In the genomic region with DNA sequence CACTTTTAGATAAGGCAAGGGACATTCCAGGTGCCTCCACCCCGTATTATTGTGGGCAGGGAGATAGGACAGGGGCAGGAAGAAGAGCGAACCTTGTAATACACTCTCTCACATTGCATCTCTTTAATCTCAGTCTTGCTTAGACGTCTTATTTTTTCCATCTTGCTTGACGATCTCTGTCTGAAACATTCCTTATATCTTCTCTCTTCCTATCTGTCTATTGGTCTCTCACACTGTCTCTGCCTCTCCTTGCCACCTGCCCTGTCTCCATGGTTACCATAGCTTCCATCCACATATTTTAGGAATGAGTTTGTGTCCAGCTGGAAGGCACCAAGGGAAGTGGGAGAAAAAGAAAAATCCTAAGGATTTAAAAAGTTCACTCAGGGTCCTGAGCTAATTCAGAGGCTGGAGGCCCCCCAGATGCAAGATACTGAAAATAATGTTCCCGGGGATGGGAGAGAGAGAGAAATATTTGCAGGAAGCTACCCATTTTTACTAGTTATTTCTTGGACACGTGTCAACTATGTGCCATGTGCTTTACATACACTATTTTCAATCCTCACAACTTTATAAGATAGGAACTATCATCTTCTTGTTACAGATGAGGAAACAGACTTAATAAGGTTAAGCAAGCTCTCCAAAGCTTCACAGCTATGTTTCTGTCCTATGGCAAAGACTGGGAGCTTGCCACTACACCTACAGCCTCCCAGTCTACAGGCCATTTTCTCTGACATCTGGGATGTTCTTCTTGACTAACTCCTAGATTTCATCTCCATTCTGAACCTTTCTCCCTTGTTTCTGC, we compare ENCODE assay signal across 8 cellular contexts. TPM values are rescaled to one million over a fixed set of nuclear protein-coding genes. Genes with fewer than 3 reads are reported as not detected.
DNase-seq lines count a peak whose midpoint lies in the region; ATAC-seq and TF ChIP-seq lines count a peak whose summit lies in the region.

No MANE protein-coding gene starts in this region.

- H3K9me3 Mint-ChIP-seq in CD8-positive, alpha-beta memory T cell: peaks cover 0 to 4% (median 0%) of the 10 kb centered on the region in 5 donors
- peaks cover 0 to 2% (median 0%) of the 10 kb centered on the region in 3 donors for H3K9me3 Mint-ChIP-seq in IgD-negative memory B cell

- 67% methylated on average over 6 of the region's 6 CpGs for WGBS in thymus

- no peak for ATAC-seq in GM18519 (IDR thresholded peaks at IDR 0.05; ENCODE audit: low FRiP score, unreplicated experiment)
- ATAC-seq in HG03354 (IDR thresholded peaks at IDR 0.05; ENCODE audit: poor library complexity, severe bottlenecking, unreplicated experiment): no peak

- CTCF ChIA-PET in CD8-positive, alpha-beta memory T cell (lab: Charles Lee): interaction anchor here (0.9 to 4.9 kb wide), 15 partner anchors 10 to 118 kb away, joined by 3 to 77 read pairs (median 6); a partner anchor contains a TSS

- H3K36me3 ChIP-seq in CD8-positive, alpha-beta memory T cell (ENCODE audit: insufficient read depth, low read length): no peaks in the 10 kb centered on the region
- H3K36me3 ChIP-seq in adipocyte (ENCODE audit: control insufficient read depth, insufficient read depth, low read length, severe bottlenecking) (no peaks in the 10 kb centered on the region), kidney epithelial cell (ENCODE audit: control insufficient read depth, insufficient read depth, low read length) (no peaks in the 10 kb centered on the region), thymus (ENCODE audit: control insufficient read depth, insufficient read depth) (peaks cover 4% of the 10 kb centered on the region)

- peaks cover 60 to 76% (median 60%) of the 10 kb centered on the region in 3 donors for H3K4me1 Mint-ChIP-seq in CD8-positive, alpha-beta memory T cell
- peaks cover 37 to 49% (median 45%) of the 10 kb centered on the region in 3 donors for H3K4me1 Mint-ChIP-seq in IgD-negative memory B cell

- H3K27ac Mint-ChIP-seq in CD8-positive, alpha-beta memory T cell: peak overlapping the region; percentile 89 to 99 (median 97)
- H3K27ac Mint-ChIP-seq in IgD-negative memory B cell: peak overlapping the region; percentile 91 to 98 (median 97)

- POLR2A ChIA-PET in CD8-positive, alpha-beta memory T cell (lab: Charles Lee): interaction anchor here (0.6 to 2.4 kb wide), 20 partner anchors 7 to 315 kb away, joined by 3 to 34 read pairs (median 4); a partner anchor contains a TSS

- H3K4me3 Mint-ChIP-seq in CD8-positive, alpha-beta memory T cell: peak overlapping the region; percentile 93 to 98 (median 96)
- peak overlapping the region; percentile 96 to 99 (median 98) for H3K4me3 Mint-ChIP-seq in IgD-negative memory B cell

- H3K4me3 ChIP-seq in CD8-positive, alpha-beta memory T cell (ENCODE audit: low read length): peak overlapping the region; percentile 88
- H3K4me3 ChIP-seq in adipocyte (ENCODE audit: low read length): peak overlapping the region; percentile 97
- H3K4me3 ChIP-seq in kidney epithelial cell (ENCODE audit: low read depth, low read length): peak overlapping the region; percentile 76
- H3K4me3 ChIP-seq in thymus (ENCODE audit: low read length): peak overlapping the region; percentile 85

- peaks cover 6 to 28% (median 9%) of the 10 kb centered on the region in 3 donors for H3K36me3 Mint-ChIP-seq in CD8-positive, alpha-beta memory T cell
- H3K36me3 Mint-ChIP-seq in IgD-negative memory B cell: no peaks in the 10 kb centered on the region

- TF ChIP-seq CTCF in kidney epithelial cell (IDR thresholded peaks at IDR 0.05; ENCODE audit: insufficient read depth, low read length, poor library complexity, severe bottlenecking): no peak

- H3K27ac ChIP-seq in CD8-positive, alpha-beta memory T cell (ENCODE audit: low read depth, low read length): peak overlapping the region; percentile 71
- H3K27ac ChIP-seq in thymus (ENCODE audit: low read depth): peak overlapping the region; percentile 91

- peak overlapping the region; percentile 93 for H3K9ac ChIP-seq in adipocyte (ENCODE audit: low read length)

- no peaks in the 10 kb centered on the region for H3K9me3 ChIP-seq in CD8-positive, alpha-beta memory T cell (ENCODE audit: low read length)
- no peaks in the 10 kb centered on the region for H3K9me3 ChIP-seq in adipocyte (ENCODE audit: control insufficient read depth, low read length)
- peaks cover 2% of the 10 kb centered on the region for H3K9me3 ChIP-seq in thymus (ENCODE audit: control insufficient read depth)

- H3K27me3 Mint-ChIP-seq in CD8-positive, alpha-beta memory T cell: peaks cover 0 to 3% of the 10 kb centered on the region in 2 donors
- H3K27me3 Mint-ChIP-seq in IgD-negative memory B cell: peaks cover 1% of the 10 kb centered on the region

- H3K27me3 ChIP-seq in CD8-positive, alpha-beta memory T cell (ENCODE audit: insufficient read depth, low read length, poor library complexity, severe bottlenecking): no peaks in the 10 kb centered on the region
- H3K27me3 ChIP-seq in adipocyte (replicated peaks; ENCODE audit: control insufficient read depth, insufficient read depth, low read length) (no peaks in the 10 kb centered on the region), kidney epithelial cell (ENCODE audit: control insufficient read depth, insufficient read depth, low read length) (no peaks in the 10 kb centered on the region), thymus (ENCODE audit: control insufficient read depth, insufficient read depth) (no peaks in the 10 kb centered on the region)

- DNase-seq in CD8-positive, alpha-beta memory T cell: peak in 1 of 5 donors; percentile 23
- peak; percentile 46 for DNase-seq in adipocyte (ENCODE audit: low read depth)
- DNase-seq in kidney epithelial cell (ENCODE audit: low read depth): peak; percentile 49
- no peak for DNase-seq in putamen (ENCODE audit: low spot score)

- peaks cover 55% of the 10 kb centered on the region for H3K4me1 ChIP-seq in CD8-positive, alpha-beta memory T cell (ENCODE audit: insufficient read depth, low read length)
- H3K4me1 ChIP-seq in adipocyte (ENCODE audit: control insufficient read depth, insufficient read depth, low read length): peaks cover 41% of the 10 kb centered on the region
- H3K4me1 ChIP-seq in thymus (ENCODE audit: control insufficient read depth, insufficient read depth, low read length): peaks cover 20% of the 10 kb centered on the region

RNA-seq across cellular contexts. Expression of a gene that starts 1.0 kb away (rescaled TPM):
- total RNA-seq in CD8-positive, alpha-beta memory T cell: 1 to 10 TPM; 6.9 to 8.7 TPM
- 0.97 TPM for polyA plus RNA-seq in CD8-positive, alpha-beta memory T cell
- polyA plus RNA-seq in IgD-negative memory B cell (0.64 TPM), thymus (0.89 TPM)
- total RNA-seq in kidney epithelial cell: 0.46 TPM in 1 of 2 replicates, not detected in the other

RNA-seq across cellular contexts. Expression of a gene that starts 1.1 kb away (rescaled TPM):
- 10 to 100 TPM; 21.6 to 22.8 TPM for total RNA-seq in CD8-positive, alpha-beta memory T cell
- 103 TPM for polyA plus RNA-seq in CD8-positive, alpha-beta memory T cell
- polyA plus RNA-seq in IgD-negative memory B cell: 64.0 TPM
- 12.2 and 14.3 TPM in 2 replicates for total RNA-seq in kidney epithelial cell
- 89.6 TPM for polyA plus RNA-seq in thymus

RNA-seq across cellular contexts. Expression of a gene that starts 5.6 kb away (rescaled TPM):
- total RNA-seq in CD8-positive, alpha-beta memory T cell: 10 to 100 TPM; 41.8 to 42.6 TPM
- polyA plus RNA-seq in CD8-positive, alpha-beta memory T cell: 33.5 TPM
- polyA plus RNA-seq in IgD-negative memory B cell (12.8 TPM), thymus (22.0 TPM)
- 23.2 and 28.0 TPM in 2 replicates for total RNA-seq in kidney epithelial cell

RNA-seq across cellular contexts. Expression of a gene that starts 33.0 kb away (rescaled TPM):
- 100 to 1,000 TPM; 167 to 170 TPM for total RNA-seq in CD8-positive, alpha-beta memory T cell
- 4,579 TPM for polyA plus RNA-seq in CD8-positive, alpha-beta memory T cell
- polyA plus RNA-seq in IgD-negative memory B cell (3,579 TPM), thymus (1,022 TPM)
- 14.7 and 19.0 TPM in 2 replicates for total RNA-seq in kidney epithelial cell

RNA-seq across cellular contexts. Expression of a gene that starts 36.1 kb away (rescaled TPM):
- 100 to 1,000 TPM; 387 to 397 TPM for total RNA-seq in CD8-positive, alpha-beta memory T cell
- polyA plus RNA-seq in CD8-positive, alpha-beta memory T cell: 192 TPM
- polyA plus RNA-seq in IgD-negative memory B cell (183 TPM), thymus (112 TPM)
- 159 and 173 TPM in 2 replicates for total RNA-seq in kidney epithelial cell
